In genomic region chr10:91800192-91800591, GRCh38 we compare ENCODE assay signal across 1 cellular context.
TF ChIP-seq lines count a peak whose summit lies in the region.

No MANE protein-coding gene starts in this region.

TF ChIP-seq in endothelial cell of umbilical vein, 7 proteins besides CTCF, POLR2A, EP300 and RAD21:
- TF ChIP-seq FOS (IDR thresholded peaks at IDR 0.05; ENCODE audit: borderline replicate concordance, insufficient read depth, low read length) (no peak), POLR2AphosphoS5 (IDR thresholded peaks at IDR 0.05; ENCODE audit: insufficient read depth, low read depth, low read length) (no peak), GATA2 (IDR thresholded peaks at IDR 0.05; ENCODE audit: insufficient read depth, insufficient read length, low read depth, low read length) (no peak), MYC (IDR thresholded peaks at IDR 0.05; ENCODE audit: low read depth, low read length) (no peak), EZH2 (IDR thresholded peaks at IDR 0.05; ENCODE audit: borderline replicate concordance, low read depth, low read length, severe bottlenecking) (no peak), JUN (IDR thresholded peaks at IDR 0.05; ENCODE audit: borderline replicate concordance, insufficient read depth, insufficient read length, low read depth) (no peak)
- TF ChIP-seq, protein P1, sequence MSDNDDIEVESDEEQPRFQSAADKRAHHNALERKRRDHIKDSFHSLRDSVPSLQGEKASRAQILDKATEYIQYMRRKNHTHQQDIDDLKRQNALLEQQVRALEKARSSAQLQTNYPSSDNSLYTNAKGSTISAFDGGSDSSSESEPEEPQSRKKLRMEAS (IDR thresholded peaks at IDR 0.05; ENCODE audit: insufficient read depth, insufficient read length): no peak
